12 cellular contexts compared by ENCODE assay signal in the genomic region with DNA sequence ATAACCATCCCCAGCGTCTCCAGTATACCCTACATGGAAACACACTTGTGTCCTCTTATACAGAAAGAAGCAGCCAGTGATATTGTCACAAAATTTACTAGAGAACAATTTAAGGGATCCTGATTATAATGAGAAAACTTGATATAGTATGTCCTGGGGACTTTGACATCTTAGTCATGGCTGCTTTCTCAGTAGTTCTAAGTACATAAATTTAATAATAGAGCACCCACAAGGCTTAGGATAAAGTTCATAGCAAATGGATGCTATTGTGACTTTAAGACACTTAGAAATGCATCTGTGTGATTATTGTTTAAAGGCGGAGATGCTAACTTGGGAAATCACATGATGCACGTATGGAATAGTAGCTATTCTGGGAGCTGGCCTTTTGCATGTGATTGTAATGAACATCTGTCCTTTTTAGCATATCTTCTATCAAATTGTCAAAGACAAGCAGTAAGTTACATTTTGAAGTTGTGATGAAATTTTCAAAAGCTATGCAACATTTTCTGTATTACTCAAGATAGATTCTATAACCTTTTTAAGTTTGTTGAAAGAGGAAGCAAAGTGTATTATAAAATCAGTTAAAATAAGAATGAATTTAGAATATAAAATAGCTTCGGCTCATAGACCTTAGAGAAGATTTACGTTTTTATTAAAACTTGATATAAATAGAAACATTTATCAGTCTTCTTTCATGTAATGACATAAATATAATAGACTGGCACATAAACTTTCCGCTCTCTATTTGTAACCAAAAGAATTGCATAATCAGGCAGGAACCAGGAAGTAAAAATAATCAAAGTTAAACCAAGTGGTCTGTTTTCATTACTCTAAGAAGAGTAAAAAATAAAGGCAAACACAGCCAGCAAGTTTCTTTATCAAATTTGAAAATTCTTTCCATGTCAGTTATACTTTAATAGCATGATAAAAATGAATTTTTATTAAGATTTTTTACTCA. TPM values are rescaled to one million over a fixed set of nuclear protein-coding genes. Genes with fewer than 3 reads are reported as not detected.
DNase-seq lines count a peak whose midpoint lies in the region; ATAC-seq, FAIRE-seq and TF ChIP-seq lines count a peak whose summit lies in the region.
"Had no signal": no experiment of that assay in that cellular context is flagged by ENCODE, and none has a peak within 500 bp of the region (broad histone marks: within the 10 kb centered on the region; RNA-seq: fewer than 3 reads in every experiment).

No MANE protein-coding gene starts in this region.

- TF ChIP-seq CTCF in gastroesophageal sphincter (IDR thresholded peaks at IDR 0.05), result no peak
- no peak for TF ChIP-seq CTCF in gastrocnemius medialis (IDR thresholded peaks at IDR 0.05 in 4 of 5, conservative IDR thresholded peaks at IDR 0.05 in 1 of 5)

- in situ Hi-C loops in gastrocnemius medialis (cut with MboI; ENCODE audit: low sequenced_read_pairs in 4 of 4), result no loop called here

- ATAC-seq in gastroesophageal sphincter (no peak), gastrocnemius medialis (peak; percentile 31 to 56), HG02870 (IDR thresholded peaks at IDR 0.05; ENCODE audit: unreplicated experiment) (no peak), GM18873 (IDR thresholded peaks at IDR 0.05; ENCODE audit: low FRiP score, unreplicated experiment) (no peak)

- H3K4me1 ChIP-seq in gastroesophageal sphincter (peaks cover 0 to 37% (median 4%) of the 10 kb centered on the region in 3 donors), gastrocnemius medialis (peaks cover 16 to 31% of the 10 kb centered on the region in 2 donors)

- peak; percentile 83 for FAIRE-seq in GM12891 (lab: Jason Lieb, UNC)

- peak overlapping the region in 3 of 4 donors; percentile 22 to 35 (median 31) for H3K27ac ChIP-seq in gastroesophageal sphincter
- H3K27ac ChIP-seq in gastrocnemius medialis, result peak overlapping the region; percentile 72 to 82 (median 74)

- 29 to 45% methylated on average over 6 of the region's 6 CpGs for WGBS in gastroesophageal sphincter (ENCODE audit: low coverage in 1 of 2), 2 donors

- no peak for TF ChIP-seq EP300 in gastroesophageal sphincter (IDR thresholded peaks at IDR 0.05)

- H3K4me3 ChIP-seq in gastroesophageal sphincter (no peak overlapping the region), gastrocnemius medialis (no peak overlapping the region)

- DNase-seq in GM12891 (ENCODE audit: insufficient read length, low spot score), result no peak
- peak; percentile 56 for DNase-seq in SIG-M5 (lab: John Stamatoyannopoulos, UW)
- no peak for DNase-seq in gastrocnemius medialis
- DNase-seq in UCSD-AML1 (lab: John Stamatoyannopoulos, UW; ENCODE audit: unreplicated experiment), result no peak
- no peak for DNase-seq in posterior cingulate gyrus
- DNase-seq: activated CD4-positive, alpha-beta T cell treated with anti-CD3 and anti-CD28 coated beads for 48 hours; activated naive CD4-positive, alpha-beta T cell treated with anti-CD3 and anti-CD28 coated beads for 36 hours; GOT3; NCI-H1694 treated with DMSO at 0.1 percent for 48 hours had no signal

- H3K9me3 ChIP-seq in gastroesophageal sphincter (no peaks in the 10 kb centered on the region), gastrocnemius medialis (no peaks in the 10 kb centered on the region)

- TF ChIP-seq POLR2A in GM12891 (IDR thresholded peaks at IDR 0.05; ENCODE audit: low read depth, low read length) (no peak), gastroesophageal sphincter (IDR thresholded peaks at IDR 0.05) (no peak), gastrocnemius medialis (IDR thresholded peaks at IDR 0.05) (no peak)

- intact Hi-C loops in gastrocnemius medialis (cut with DNase I; ENCODE audit: low total_unique reads) (no loop called here), posterior cingulate gyrus (cut with DNase I) (no loop called here)

- H3K27me3 ChIP-seq in gastroesophageal sphincter (no peaks in the 10 kb centered on the region), gastrocnemius medialis (no peaks in the 10 kb centered on the region)

- H3K36me3 ChIP-seq in gastroesophageal sphincter (no peaks in the 10 kb centered on the region), gastrocnemius medialis (no peaks in the 10 kb centered on the region)

TF ChIP-seq in GM12891, 5 proteins besides CTCF, POLR2A, EP300 and RAD21:
- TF ChIP-seq POLR2AphosphoS5 (IDR thresholded peaks at IDR 0.05; ENCODE audit: low read depth, low read length) (no peak), TAF1 (IDR thresholded peaks at IDR 0.05; ENCODE audit: low read depth, low read length) (no peak), PAX5 (IDR thresholded peaks at IDR 0.05; ENCODE audit: insufficient read depth, low read length, severe bottlenecking) (no peak), SPI1 (IDR thresholded peaks at IDR 0.05; ENCODE audit: low read depth, low read length) (no peak), POU2F2 (IDR thresholded peaks at IDR 0.05; ENCODE audit: low read depth, low read length) (no peak)

RNA-seq across cellular contexts. Expression of gene ATP2A2, which starts 46.6 kb away (rescaled TPM):
- polyA plus RNA-seq in GM12891 (2012; ENCODE audit: low read depth, missing spikeins), result 60.1 TPM
- total RNA-seq in gastroesophageal sphincter (100 to 1,000 TPM; 118 to 233 (median 163) TPM), gastrocnemius medialis (1,000 to 10,000 TPM in 2 of 4 donors, 100 to 1,000 TPM in 2; 788 to 1,983 (median 1,302) TPM)

Comparison
In these comparisons a context has a peak if more than half of its experiments do, and no peak if none do; other contexts are left out.
1. ATAC-seq: peak in gastrocnemius medialis (2 of 2); none in gastroesophageal sphincter (single experiment), HG02870 (single experiment) and GM18873 (single experiment).